11 cellular contexts compared by ENCODE assay signal in genomic region chr6:57035549-57035948, GRCh38.
"Had no signal": no experiment of that assay in that cellular context is flagged by ENCODE, and none has a peak within 500 bp of the region (broad histone marks: within the 10 kb centered on the region; RNA-seq: fewer than 3 reads in every experiment).

No MANE protein-coding gene starts in this region.

- H3K9me3 ChIP-seq: HAP-1 had no signal

- H3K4me3 ChIP-seq: GM23248, GM23338, HAP-1 had no signal

- H3K27ac ChIP-seq: GM23248 had no signal

- H3K4me2 ChIP-seq: GM23338 had no signal

- H3K36me3 ChIP-seq: HAP-1 had no signal

- H2AFZ ChIP-seq: GM23248 had no signal

- ATAC-seq: GM23338, HCT116 had no signal

- DNase-seq: GM23248, GOT3, H7, H9, HCEC 1CT, HFFc6 had no signal

- FAIRE-seq: H1, H54 had no signal

- H3K9ac ChIP-seq: GM23248 had no signal
